ENCODE assay signal across 23 cellular contexts in the genomic region with DNA sequence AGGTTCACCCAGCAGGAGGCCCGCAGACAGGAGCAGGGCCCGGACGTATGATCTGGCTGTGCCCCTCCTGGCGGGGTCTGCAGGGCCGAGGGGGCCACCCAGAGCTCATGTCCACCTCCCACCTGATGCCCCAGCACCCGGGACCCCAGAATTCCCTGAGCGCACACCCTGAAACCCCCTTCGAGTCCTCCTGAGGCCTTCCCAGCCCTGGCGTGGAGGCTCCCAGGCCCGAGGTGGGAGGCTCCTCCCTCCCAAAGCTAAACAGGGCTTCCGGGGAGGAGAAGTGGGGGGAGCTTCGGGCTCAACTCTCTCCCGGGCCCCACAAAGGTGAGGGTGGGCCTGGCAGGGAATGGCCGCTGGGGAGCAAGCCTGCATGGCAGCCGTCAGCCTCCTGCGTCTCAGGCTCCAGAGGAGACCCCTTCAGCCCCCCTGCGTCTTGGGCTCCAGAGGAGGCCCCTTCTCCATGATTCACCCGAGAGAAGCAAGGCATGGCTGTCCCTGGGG.
"Had no signal": no experiment of that assay in that cellular context is flagged by ENCODE, and none has a peak within 500 bp of the region (broad histone marks: within the 10 kb centered on the region; RNA-seq: fewer than 3 reads in every experiment).

No MANE protein-coding gene starts in this region.

- ATAC-seq: activated T-cell treated with anti-CD3 and anti-CD28 coated beads, Interleukin-2, amount 50 U/mL, for 4 hours; effector memory CD8-positive, alpha-beta T cell; esophagus mucosa; mucosa of descending colon; stimulated activated naive B cell treated with anti-CD40 and anti-IgM and Interleukin-4, amounts not matched to agents 10 μg/mL and 1 μg/mL and 100 μg/mL, for 72 hours had no signal

- DNase-seq: activated B cell treated with CpG ODN at 0.5 μM for 24 hours; activated CD4-positive, alpha-beta T cell treated with anti-CD3 and anti-CD28 coated beads for 4 hours; activated CD4-positive, alpha-beta T cell treated with anti-CD3 and anti-CD28 coated beads, Interleukin-2, amount 50 U/mL, for 48 hours; activated CD8-positive, alpha-beta memory T cell treated with anti-CD3 and anti-CD28 coated beads, Interleukin-2, amount 50 U/mL, for 48 hours; activated naive CD4-positive, alpha-beta T cell; activated T-cell treated with anti-CD3 and anti-CD28 coated beads, Interleukin-2, amount 50 U/mL, for 4 hours; dorsolateral prefrontal cortex; effector memory CD8-positive, alpha-beta T cell; foreskin melanocyte; mucosa of descending colon; nephron progenitor cell; stimulated activated CD4-positive, alpha-beta T cell treated with anti-CD3 and anti-CD28 coated beads, Interleukin-2, amount 100 ng/mL, for 48 hours; stimulated activated CD8-positive, alpha-beta memory T cell treated with anti-CD3 and anti-CD28 coated beads, Interleukin-4, amount 100 ng/mL, for 48 hours; stimulated activated naive B cell treated with anti-CD40 and anti-IgM and Interleukin-4, amounts not matched to agents 10 μg/mL and 1 μg/mL and 100 μg/mL, for 72 hours; T-helper 1 cell had no signal

- H3K9me3 ChIP-seq: mucosa of descending colon, thoracic aorta, upper lobe of left lung had no signal

- H3K4me3 ChIP-seq: dorsolateral prefrontal cortex, hepatocyte, mucosa of descending colon, thoracic aorta, upper lobe of left lung had no signal

- H3K27ac ChIP-seq: dorsolateral prefrontal cortex, hepatocyte, thoracic aorta, upper lobe of left lung had no signal

- H3K36me3 Mint-ChIP-seq: activated naive CD8-positive, alpha-beta T cell; memory B cell; stimulated activated naive B cell treated with anti-CD40 and anti-IgM and Interleukin-4, amounts not matched to agents 10 μg/mL and 1 μg/mL and 100 μg/mL, for 72 hours had no signal

- H3K4me3 Mint-ChIP-seq: activated B cell treated with CpG ODN at 0.5 μM for 24 hours; activated naive CD8-positive, alpha-beta T cell; activated T-cell treated with anti-CD3 and anti-CD28 coated beads, Interleukin-2, amount 50 U/mL, for 4 hours; central memory CD8-positive, alpha-beta T cell; effector memory CD8-positive, alpha-beta T cell; memory B cell; nephron progenitor cell; stimulated activated naive B cell treated with anti-CD40 and anti-IgM and Interleukin-4, amounts not matched to agents 10 μg/mL and 1 μg/mL and 100 μg/mL, for 72 hours had no signal

- H3K4me2 ChIP-seq: hepatocyte had no signal

- H3K27ac Mint-ChIP-seq: activated B cell treated with CpG ODN at 0.5 μM for 24 hours; activated naive CD8-positive, alpha-beta T cell; activated T-helper 2 cell treated with anti-CD3 and anti-CD28 coated beads, Interferon-gamma antibody, Interleukin-2, Interleukin-4, amounts not matched to agents 10 μg/mL and 5 μg/mL and 100 μg/mL, durations not matched to agents 14 hours and 24 hours and 36 hours; effector memory CD8-positive, alpha-beta T cell; memory B cell; stimulated activated naive B cell treated with anti-CD40 and anti-IgM and Interleukin-4, amounts not matched to agents 10 μg/mL and 1 μg/mL and 100 μg/mL, for 72 hours had no signal

- H3K27me3 ChIP-seq: hepatocyte had no signal

- H2AFZ ChIP-seq: hepatocyte had no signal

- H3K79me2 ChIP-seq: hepatocyte had no signal

- H3K9me3 Mint-ChIP-seq: activated T-cell treated with anti-CD3 and anti-CD28 coated beads, Interleukin-2, amount 50 U/mL, for 4 hours; activated T-helper 2 cell treated with anti-CD3 and anti-CD28 coated beads, Interferon-gamma antibody, Interleukin-2, Interleukin-4, amounts not matched to agents 10 μg/mL and 5 μg/mL and 100 μg/mL, durations not matched to agents 14 hours and 24 hours and 36 hours; central memory CD8-positive, alpha-beta T cell; effector memory CD8-positive, alpha-beta T cell; memory B cell; nephron progenitor cell had no signal

- H3K36me3 ChIP-seq: thoracic aorta, upper lobe of left lung had no signal
